ENCODE assay signal across 8 cellular contexts in genomic region chr3:72523409-72524172, GRCh38.
DNase-seq lines count a peak whose midpoint lies in the region; ATAC-seq and TF ChIP-seq lines count a peak whose summit lies in the region.

No MANE protein-coding gene starts in this region.

- no peaks in the 10 kb centered on the region for H3K27me3 Mint-ChIP-seq in activated T-helper 2 cell treated with anti-CD3 and anti-CD28 coated beads, Interferon-gamma antibody, Interleukin-2, Interleukin-4, amounts not matched to agents 10 μg/mL and 5 μg/mL and 100 μg/mL, durations not matched to agents 14 hours and 24 hours and 36 hours (ENCODE audit: low read depth)
- peaks cover 3% of the 10 kb centered on the region for H3K27me3 Mint-ChIP-seq in activated CD4-positive, alpha-beta memory T cell treated with anti-CD3 and anti-CD28 coated beads for 36 hours
- H3K27me3 Mint-ChIP-seq in activated CD4-positive, alpha-beta T cell treated with anti-CD3 and anti-CD28 coated beads, Interleukin-2, amount 10 ng/mL, durations not matched to agents 7 days and 5 days = no peaks in the 10 kb centered on the region

- peak overlapping the region; percentile 51 for H3K27ac Mint-ChIP-seq in activated T-helper 2 cell treated with anti-CD3 and anti-CD28 coated beads, Interferon-gamma antibody, Interleukin-2, Interleukin-4, amounts not matched to agents 10 μg/mL and 5 μg/mL and 100 μg/mL, durations not matched to agents 14 hours and 24 hours and 36 hours
- no peak overlapping the region for H3K27ac Mint-ChIP-seq in activated CD4-positive, alpha-beta memory T cell treated with anti-CD3 and anti-CD28 coated beads for 36 hours
- H3K27ac Mint-ChIP-seq in activated CD4-positive, alpha-beta T cell treated with anti-CD3 and anti-CD28 coated beads, Interleukin-2, amount 10 ng/mL, durations not matched to agents 7 days and 5 days = no peak overlapping the region

- no peak overlapping the region for H3K4me3 ChIP-seq in GM06990 (replicated peaks; ENCODE audit: low read depth, low read length)

- POLR2A ChIA-PET in activated CD4-positive, alpha-beta memory T cell treated with anti-CD3 and anti-CD28 coated beads for 36 hours (lab: Charles Lee) = no interaction called here
- POLR2A ChIA-PET in activated CD4-positive, alpha-beta T cell treated with anti-CD3 and anti-CD28 coated beads, Interleukin-2, amount 10 ng/mL, durations not matched to agents 7 days and 5 days (lab: Charles Lee) = no interaction called here

- peaks cover 44% of the 10 kb centered on the region for H3K4me1 Mint-ChIP-seq in activated T-helper 2 cell treated with anti-CD3 and anti-CD28 coated beads, Interferon-gamma antibody, Interleukin-2, Interleukin-4, amounts not matched to agents 10 μg/mL and 5 μg/mL and 100 μg/mL, durations not matched to agents 14 hours and 24 hours and 36 hours (ENCODE audit: low read depth)
- peaks cover 44% of the 10 kb centered on the region for H3K4me1 Mint-ChIP-seq in activated CD4-positive, alpha-beta memory T cell treated with anti-CD3 and anti-CD28 coated beads for 36 hours (ENCODE audit: low read depth)
- H3K4me1 Mint-ChIP-seq in activated CD4-positive, alpha-beta T cell treated with anti-CD3 and anti-CD28 coated beads, Interleukin-2, amount 10 ng/mL, durations not matched to agents 7 days and 5 days = peaks cover 35% of the 10 kb centered on the region

- H3K36me3 Mint-ChIP-seq in activated T-helper 2 cell treated with anti-CD3 and anti-CD28 coated beads, Interferon-gamma antibody, Interleukin-2, Interleukin-4, amounts not matched to agents 10 μg/mL and 5 μg/mL and 100 μg/mL, durations not matched to agents 14 hours and 24 hours and 36 hours (ENCODE audit: low read depth) = peaks cover 10% of the 10 kb centered on the region
- H3K36me3 Mint-ChIP-seq in activated CD4-positive, alpha-beta memory T cell treated with anti-CD3 and anti-CD28 coated beads for 36 hours = no peaks in the 10 kb centered on the region
- H3K36me3 Mint-ChIP-seq in activated CD4-positive, alpha-beta T cell treated with anti-CD3 and anti-CD28 coated beads, Interleukin-2, amount 10 ng/mL, durations not matched to agents 7 days and 5 days (ENCODE audit: low read depth) = peaks cover 3% of the 10 kb centered on the region

- DNase-seq in GM06990 (ENCODE audit: extremely low read depth, insufficient read length) = peak; percentile 62
- no peak for DNase-seq in activated T-helper 2 cell treated with anti-CD3 and anti-CD28 coated beads, Interferon-gamma antibody, Interleukin-2, Interleukin-4, amounts not matched to agents 10 μg/mL and 5 μg/mL and 100 μg/mL, durations not matched to agents 14 hours and 24 hours and 36 hours (ENCODE audit: low spot score)
- peak; percentile 76 for DNase-seq in pons (ENCODE audit: low spot score)
- DNase-seq in activated CD4-positive, alpha-beta memory T cell treated with anti-CD3 and anti-CD28 coated beads for 36 hours = no peak
- DNase-seq in activated CD4-positive, alpha-beta T cell treated with anti-CD3 and anti-CD28 coated beads, Interleukin-2, amount 50 U/mL, for 4 hours = no peak
- DNase-seq in activated CD4-positive, alpha-beta T cell treated with anti-CD3 and anti-CD28 coated beads, Interleukin-2, amount 10 ng/mL, durations not matched to agents 7 days and 5 days = no peak

- no peaks in the 10 kb centered on the region for H3K9me3 Mint-ChIP-seq in activated T-helper 2 cell treated with anti-CD3 and anti-CD28 coated beads, Interferon-gamma antibody, Interleukin-2, Interleukin-4, amounts not matched to agents 10 μg/mL and 5 μg/mL and 100 μg/mL, durations not matched to agents 14 hours and 24 hours and 36 hours
- H3K9me3 Mint-ChIP-seq in activated CD4-positive, alpha-beta memory T cell treated with anti-CD3 and anti-CD28 coated beads for 36 hours = no peaks in the 10 kb centered on the region
- H3K9me3 Mint-ChIP-seq in activated CD4-positive, alpha-beta T cell treated with anti-CD3 and anti-CD28 coated beads, Interleukin-2, amount 10 ng/mL, durations not matched to agents 7 days and 5 days = peaks cover 4% of the 10 kb centered on the region

- H3K4me3 Mint-ChIP-seq in activated T-helper 2 cell treated with anti-CD3 and anti-CD28 coated beads, Interferon-gamma antibody, Interleukin-2, Interleukin-4, amounts not matched to agents 10 μg/mL and 5 μg/mL and 100 μg/mL, durations not matched to agents 14 hours and 24 hours and 36 hours (ENCODE audit: low read depth) = no peak overlapping the region
- no peak overlapping the region for H3K4me3 Mint-ChIP-seq in activated CD4-positive, alpha-beta memory T cell treated with anti-CD3 and anti-CD28 coated beads for 36 hours
- H3K4me3 Mint-ChIP-seq in activated CD4-positive, alpha-beta T cell treated with anti-CD3 and anti-CD28 coated beads, Interleukin-2, amount 10 ng/mL, durations not matched to agents 7 days and 5 days = no peak overlapping the region

- ATAC-seq in GM21360 (IDR thresholded peaks at IDR 0.05; ENCODE audit: unreplicated experiment) (peak; percentile 86), HG03520 (IDR thresholded peaks at IDR 0.05; ENCODE audit: unreplicated experiment) (peak; percentile 70)

- no peaks in the 10 kb centered on the region for H3K36me3 ChIP-seq in GM06990 (ENCODE audit: control insufficient read depth, insufficient read depth, low read length)

- CTCF ChIA-PET in activated CD4-positive, alpha-beta memory T cell treated with anti-CD3 and anti-CD28 coated beads for 36 hours (lab: Charles Lee) = no interaction called here
- CTCF ChIA-PET in activated CD4-positive, alpha-beta T cell treated with anti-CD3 and anti-CD28 coated beads, Interleukin-2, amount 10 ng/mL, durations not matched to agents 7 days and 5 days (lab: Charles Lee) = interaction anchor here (1.3 kb wide), 1 partner anchor 9 kb away, joined by 6 read pairs; no protein-coding TSS in a partner anchor

- no peaks in the 10 kb centered on the region for H3K27me3 ChIP-seq in GM06990 (replicated peaks; ENCODE audit: control insufficient read depth, insufficient read depth, low read length)

- intact Hi-C loops in activated T-helper 2 cell treated with anti-CD3 and anti-CD28 coated beads, Interferon-gamma antibody, Interleukin-2, Interleukin-4, amounts not matched to agents 10 μg/mL and 5 μg/mL and 100 μg/mL, durations not matched to agents 14 hours and 24 hours and 36 hours (cut with micrococcal nuclease) = loop anchor here (1.0 kb wide), 1 partner anchor 15 kb away; no protein-coding TSS in a partner anchor
- intact Hi-C loops in activated CD4-positive, alpha-beta memory T cell treated with anti-CD3 and anti-CD28 coated beads for 36 hours (cut with micrococcal nuclease) = loop anchor here (5.0 kb wide), 2 partner anchors 96 to 299 kb away; no protein-coding TSS in a partner anchor

- TF ChIP-seq CTCF in GM06990 (IDR thresholded peaks at IDR 0.05; ENCODE audit: insufficient read depth, low read length, poor library complexity, severe bottlenecking) = no peak

Comparison
In these comparisons a context has a peak if more than half of its experiments do, and no peak if none do; other contexts are left out.
1. DNase-seq: peak in GM06990 (single experiment) and pons (single experiment); none in activated T-helper 2 cell treated with anti-CD3 and anti-CD28 coated beads, Interferon-gamma antibody, Interleukin-2, Interleukin-4, amounts not matched to agents 10 μg/mL and 5 μg/mL and 100 μg/mL, durations not matched to agents 14 hours and 24 hours and 36 hours (single experiment), activated CD4-positive, alpha-beta memory T cell treated with anti-CD3 and anti-CD28 coated beads for 36 hours (single experiment), activated CD4-positive, alpha-beta T cell treated with anti-CD3 and anti-CD28 coated beads, Interleukin-2, amount 50 U/mL, for 4 hours (0 of 2) and activated CD4-positive, alpha-beta T cell treated with anti-CD3 and anti-CD28 coated beads, Interleukin-2, amount 10 ng/mL, durations not matched to agents 7 days and 5 days (single experiment).